ENCODE assay signal across 9 cellular contexts in genomic region chr11:69449320-69450063, GRCh38. TPM values are rescaled to one million over a fixed set of nuclear protein-coding genes. Genes with fewer than 3 reads are reported as not detected.
DNase-seq lines count a peak whose midpoint lies in the region; ATAC-seq and TF ChIP-seq lines count a peak whose summit lies in the region.
"Had no signal": no experiment of that assay in that cellular context is flagged by ENCODE, and none has a peak within 500 bp of the region (broad histone marks: within the 10 kb centered on the region; RNA-seq: fewer than 3 reads in every experiment).

No MANE protein-coding gene starts in this region.

- no peaks in the 10 kb centered on the region for H3K9me3 Mint-ChIP-seq in stimulated activated naive CD8-positive, alpha-beta T cell treated with anti-CD3 and anti-CD28 coated beads, Interleukin-15, amount 100 ng/mL, for 72 hours

- peaks cover 10% of the 10 kb centered on the region for H3F3A ChIP-seq in smooth muscle cell (ENCODE audit: low read depth)

- H2AFZ ChIP-seq in smooth muscle cell (ENCODE audit: low read depth): no peak overlapping the region

- 17% methylated on average over 29 of the region's 29 CpGs for WGBS in smooth muscle cell (ENCODE audit: low lambda C conversion rate)

- no peaks in the 10 kb centered on the region for H4K20me1 ChIP-seq in smooth muscle cell (ENCODE audit: low read depth)

- H3K79me2 ChIP-seq in smooth muscle cell (ENCODE audit: low read depth): no peaks in the 10 kb centered on the region

- peaks cover 6% of the 10 kb centered on the region for H3K4me1 ChIP-seq in adipocyte (ENCODE audit: control insufficient read depth, insufficient read depth, low read length)
- peaks cover 0 to 35% of the 10 kb centered on the region in 2 donors for H3K4me1 ChIP-seq in right atrium auricular region
- peaks cover 26% of the 10 kb centered on the region for H3K4me1 ChIP-seq in smooth muscle cell (ENCODE audit: low read depth)

- H3K4me1 Mint-ChIP-seq in stimulated activated naive CD8-positive, alpha-beta T cell treated with anti-CD3 and anti-CD28 coated beads, Interleukin-15, amount 100 ng/mL, for 72 hours: peaks cover 3% of the 10 kb centered on the region

- no peaks in the 10 kb centered on the region for H3K9me3 ChIP-seq in adipocyte (ENCODE audit: control insufficient read depth, low read length)
- H3K9me3 ChIP-seq in right atrium auricular region: no peaks in the 10 kb centered on the region
- H3K9me3 ChIP-seq in smooth muscle cell (replicated peaks; ENCODE audit: low read depth): no peaks in the 10 kb centered on the region

- H3K4me3 Mint-ChIP-seq in stimulated activated naive CD8-positive, alpha-beta T cell treated with anti-CD3 and anti-CD28 coated beads, Interleukin-15, amount 100 ng/mL, for 72 hours: no peak overlapping the region

- peaks cover 68% of the 10 kb centered on the region for H3K27me3 Mint-ChIP-seq in stimulated activated naive CD8-positive, alpha-beta T cell treated with anti-CD3 and anti-CD28 coated beads, Interleukin-15, amount 100 ng/mL, for 72 hours

- no peak for ATAC-seq in stimulated activated naive CD8-positive, alpha-beta T cell treated with anti-CD3 and anti-CD28 coated beads, Interleukin-15, amount 100 ng/mL, for 72 hours

- H3K27me3 ChIP-seq in adipocyte (replicated peaks; ENCODE audit: control insufficient read depth, insufficient read depth, low read length) (no peaks in the 10 kb centered on the region), right atrium auricular region (no peaks in the 10 kb centered on the region), smooth muscle cell (ENCODE audit: low read depth) (no peaks in the 10 kb centered on the region)

- H3K27ac ChIP-seq in right atrium auricular region (peak overlapping the region; percentile 46 to 74), smooth muscle cell (ENCODE audit: low read depth) (peak overlapping the region; percentile 66)

- TF ChIP-seq CTCF in right atrium auricular region (IDR thresholded peaks at IDR 0.05) (no peak), smooth muscle cell (IDR thresholded peaks at IDR 0.05; ENCODE audit: borderline replicate concordance, insufficient read depth, poor library complexity, severe bottlenecking) (no peak)

- DNase-seq in HT-29 (ENCODE audit: low spot score) (peak; percentile 58), adipocyte (ENCODE audit: low read depth) (peak; percentile 71), right atrium auricular region (ENCODE audit: low spot score) (peak; percentile 91), smooth muscle cell (lab: John Stamatoyannopoulos, UW; ENCODE audit: unreplicated experiment) (peak; percentile 31), NCI-H774 (lab: John Stamatoyannopoulos, UW) (no peak), NCI-H1694 (lab: John Stamatoyannopoulos, UW) (no peak), NCI-H446 (lab: John Stamatoyannopoulos, UW) (no peak)
- DNase-seq in stimulated activated naive CD8-positive, alpha-beta T cell treated with anti-CD3 and anti-CD28 coated beads, Interleukin-15, amount 100 ng/mL, for 72 hours: no peak
- DNase-seq: activated gamma-delta T cell treated with Interleukin-2 at 50 U/mL for 16 hours had no signal

- no peak overlapping the region for H3K4me3 ChIP-seq in adipocyte (ENCODE audit: low read length)
- H3K4me3 ChIP-seq in right atrium auricular region: no peak overlapping the region
- H3K4me3 ChIP-seq in smooth muscle cell: no peak overlapping the region

- H3K27ac Mint-ChIP-seq in stimulated activated naive CD8-positive, alpha-beta T cell treated with anti-CD3 and anti-CD28 coated beads, Interleukin-15, amount 100 ng/mL, for 72 hours: no peak overlapping the region

- H3K9ac ChIP-seq in adipocyte (ENCODE audit: low read length): no peak overlapping the region
- no peak overlapping the region for H3K9ac ChIP-seq in smooth muscle cell (ENCODE audit: low read depth)

- no peaks in the 10 kb centered on the region for H3K36me3 ChIP-seq in adipocyte (ENCODE audit: control insufficient read depth, insufficient read depth, low read length, severe bottlenecking)
- H3K36me3 ChIP-seq in right atrium auricular region: no peaks in the 10 kb centered on the region
- no peaks in the 10 kb centered on the region for H3K36me3 ChIP-seq in smooth muscle cell (ENCODE audit: low read depth)

- peak overlapping the region; percentile 69 for H3K4me2 ChIP-seq in smooth muscle cell

RNA-seq across cellular contexts. Expression of gene LINC01488, which starts 32.0 kb away (rescaled TPM):
- total RNA-seq in HT-29 (2014; rRNA removed; shearing (Covaris generic)): not detected in 2 replicates
- total RNA-seq in right atrium auricular region (not detected), smooth muscle cell (not detected in 2 replicates)
- polyA plus RNA-seq in smooth muscle cell: not detected in 2 replicates

Comparison
In these comparisons a context has a peak if more than half of its experiments do, and no peak if none do; other contexts are left out.
1. DNase-seq: peak in HT-29 (single experiment), adipocyte (single experiment), right atrium auricular region (single experiment) and smooth muscle cell (single experiment); none in NCI-H774 (single experiment), NCI-H1694 (single experiment), NCI-H446 (0 of 2) and stimulated activated naive CD8-positive, alpha-beta T cell treated with anti-CD3 and anti-CD28 coated beads, Interleukin-15, amount 100 ng/mL, for 72 hours (0 of 2).